Comparison of ENCODE assay signal across 10 cellular contexts in genomic region chr5:99169309-99169708, GRCh38.
A peak's percentile ranks its signal among the peaks of the same experiment; 100 is the strongest.
DNase-seq lines count a peak whose midpoint lies in the region; ATAC-seq, FAIRE-seq and TF ChIP-seq lines count a peak whose summit lies in the region.
"Had no signal": no experiment of that assay in that cellular context is flagged by ENCODE, and none has a peak within 500 bp of the region (broad histone marks: within the 10 kb centered on the region; RNA-seq: fewer than 3 reads in every experiment).

No MANE protein-coding gene starts in this region.

- H3K36me3 Mint-ChIP-seq in stimulated activated effector memory CD8-positive, alpha-beta T cell treated with anti-CD3 and anti-CD28 coated beads, Interleukin-12 subunit alpha, Interleukin-12 subunit beta, amount 100 ng/mL, for 72 hours: no peaks in the 10 kb centered on the region

- no peak overlapping the region for H3K4me3 Mint-ChIP-seq in stimulated activated effector memory CD8-positive, alpha-beta T cell treated with anti-CD3 and anti-CD28 coated beads, Interleukin-12 subunit alpha, Interleukin-12 subunit beta, amount 100 ng/mL, for 72 hours
- H3K4me3 Mint-ChIP-seq: naive B cell had no signal

- no peaks in the 10 kb centered on the region for H3K9me3 Mint-ChIP-seq in stimulated activated effector memory CD8-positive, alpha-beta T cell treated with anti-CD3 and anti-CD28 coated beads, Interleukin-12 subunit alpha, Interleukin-12 subunit beta, amount 100 ng/mL, for 72 hours

- intact Hi-C loops in left lung (cut with DNase I): no loop called here

- in situ Hi-C loops in astrocyte of the spinal cord (cut with HindIII; ENCODE audit: low sequenced_read_pairs): no loop called here

- H3K27me3 ChIP-seq in left lung: no peaks in the 10 kb centered on the region

- FAIRE-seq in D721Med (lab: Jason Lieb, UNC): peak; percentile 48

- DNase-seq in D721Med (ENCODE audit: insufficient read length, low spot score): no peak
- peak; percentile 54 for DNase-seq in MV-4-11 (lab: John Stamatoyannopoulos, UW)
- peak; percentile 62 for DNase-seq in astrocyte of the spinal cord (ENCODE audit: low read depth, low spot score)
- DNase-seq in kidney tubule cell (ENCODE audit: low spot score): peak; percentile 41
- no peak for DNase-seq in stimulated activated effector memory CD8-positive, alpha-beta T cell treated with anti-CD3 and anti-CD28 coated beads, Interleukin-12 subunit alpha, Interleukin-12 subunit beta, amount 100 ng/mL, for 72 hours (ENCODE audit: low spot score in 2 of 2)
- DNase-seq in COLO668 (lab: John Stamatoyannopoulos, UW; ENCODE audit: unreplicated experiment): no peak
- DNase-seq in left lung: no peak
- DNase-seq: effector memory CD4-positive, alpha-beta T cell; naive B cell had no signal

- no peaks in the 10 kb centered on the region for H3K36me3 ChIP-seq in left lung

- H3K4me1 Mint-ChIP-seq in stimulated activated effector memory CD8-positive, alpha-beta T cell treated with anti-CD3 and anti-CD28 coated beads, Interleukin-12 subunit alpha, Interleukin-12 subunit beta, amount 100 ng/mL, for 72 hours: no peaks in the 10 kb centered on the region
- H3K4me1 Mint-ChIP-seq: naive B cell had no signal

- peak; percentile 51 for TF ChIP-seq CTCF in D721Med (IDR thresholded peaks at IDR 0.05; ENCODE audit: insufficient read depth, missing control alignments)
- TF ChIP-seq CTCF in astrocyte of the spinal cord (IDR thresholded peaks at IDR 0.05; ENCODE audit: low read depth, low read length): peak; percentile 52
- TF ChIP-seq CTCF in left lung (IDR thresholded peaks at IDR 0.05): no peak

- H3K27ac Mint-ChIP-seq in stimulated activated effector memory CD8-positive, alpha-beta T cell treated with anti-CD3 and anti-CD28 coated beads, Interleukin-12 subunit alpha, Interleukin-12 subunit beta, amount 100 ng/mL, for 72 hours: no peak overlapping the region

- no peak overlapping the region for H3K4me3 ChIP-seq in astrocyte of the spinal cord (ENCODE audit: low read depth, low read length)
- no peak overlapping the region for H3K4me3 ChIP-seq in left lung

- ATAC-seq in stimulated activated effector memory CD8-positive, alpha-beta T cell treated with anti-CD3 and anti-CD28 coated beads, Interleukin-12 subunit alpha, Interleukin-12 subunit beta, amount 100 ng/mL, for 72 hours: no peak
- ATAC-seq in HG02610 (IDR thresholded peaks at IDR 0.05; ENCODE audit: unreplicated experiment) (no peak), left lung (no peak)

- no peaks in the 10 kb centered on the region for H3K9me3 ChIP-seq in left lung

- no peak overlapping the region for H3K27ac ChIP-seq in left lung

- H3K4me1 ChIP-seq in left lung: no peaks in the 10 kb centered on the region

Comparison
In these comparisons a context has a peak if more than half of its experiments do, and no peak if none do; other contexts are left out.
1. DNase-seq: peak in MV-4-11 (single experiment), astrocyte of the spinal cord (single experiment) and kidney tubule cell (single experiment); none in D721Med (single experiment), stimulated activated effector memory CD8-positive, alpha-beta T cell treated with anti-CD3 and anti-CD28 coated beads, Interleukin-12 subunit alpha, Interleukin-12 subunit beta, amount 100 ng/mL, for 72 hours (0 of 2), COLO668 (single experiment) and left lung (0 of 2).
2. CTCF ChIP-seq: peak in D721Med (single experiment) and astrocyte of the spinal cord (single experiment); none in left lung (0 of 2).